In genomic region chr14:56487090-56487667, GRCh38 we compare ENCODE assay signal across 10 cellular contexts.
DNase-seq lines count a peak whose midpoint lies in the region; ATAC-seq and TF ChIP-seq lines count a peak whose summit lies in the region.
"Had no signal": no experiment of that assay in that cellular context is flagged by ENCODE, and none has a peak within 500 bp of the region (broad histone marks: within the 10 kb centered on the region; RNA-seq: fewer than 3 reads in every experiment).

No MANE protein-coding gene starts in this region.

- H3K36me3 ChIP-seq in ACC112 (ENCODE audit: insufficient read depth, low read length), result no peaks in the 10 kb centered on the region
- H3K36me3 ChIP-seq in adrenal gland (replicated peaks in 1 of 2), result no peaks in the 10 kb centered on the region

- DNase-seq in HEK293T (ENCODE audit: extremely low spot score) (peak; percentile 10), adrenal gland (no peak), left kidney (ENCODE audit: low read depth, low spot score) (peak; percentile 41), glomerular visceral epithelial cell (ENCODE audit: extremely low spot score) (no peak)
- DNase-seq: mucosa of descending colon, substantia nigra had no signal

- H3K4me3 ChIP-seq in ACC112 (ENCODE audit: low read depth, low read length) (no peak overlapping the region), adrenal gland (no peak overlapping the region)
- H3K4me3 ChIP-seq: mucosa of descending colon had no signal

- POLR2A ChIA-PET in HEK293T (lab: Yijun Ruan, JAX), result no interaction called here

- WGBS in adrenal gland, 4 donors, result 60 to 63% (median 62%) methylated on average over 4 of the region's 4 CpGs

- peak in 4 of 6 experiments; percentile 23 to 46 (median 35) for TF ChIP-seq CTCF in adrenal gland (IDR thresholded peaks at IDR 0.05)

- CTCF ChIA-PET in HEK293T (lab: Yijun Ruan, JAX), result interaction anchor here (0.6 to 1.5 kb wide), 7 partner anchors 25 to 1041 kb away, joined by 3 to 4 read pairs (median 3); no protein-coding TSS in a partner anchor

- ATAC-seq in HG02678 (IDR thresholded peaks at IDR 0.05; ENCODE audit: unreplicated experiment) (no peak), HG03039 (IDR thresholded peaks at IDR 0.05; ENCODE audit: unreplicated experiment) (no peak), HG02870 (IDR thresholded peaks at IDR 0.05; ENCODE audit: unreplicated experiment) (no peak)
- ATAC-seq: mucosa of descending colon had no signal

- H2AFZ ChIP-seq in ACC112 (ENCODE audit: low read length, unreplicated experiment), result no peak overlapping the region

- H3K79me2 ChIP-seq in ACC112 (ENCODE audit: control insufficient read depth, insufficient read depth, low read length, unreplicated experiment), result no peaks in the 10 kb centered on the region

- no peaks in the 10 kb centered on the region for H3K27me3 ChIP-seq in ACC112 (ENCODE audit: insufficient read depth, low read length)
- no peaks in the 10 kb centered on the region for H3K27me3 ChIP-seq in adrenal gland

- intact Hi-C loops in adrenal gland (cut with DNase I), result no loop called here

- no peak for TF ChIP-seq POLR2A in adrenal gland (IDR thresholded peaks at IDR 0.05)

- H3K9me3 ChIP-seq in adrenal gland (replicated peaks in 1 of 3), result no peaks in the 10 kb centered on the region
- H3K9me3 ChIP-seq: mucosa of descending colon had no signal

- peak overlapping the region; percentile 8 for H3K27ac ChIP-seq in ACC112 (ENCODE audit: low read depth, low read length)
- H3K27ac ChIP-seq in adrenal gland, result no peak overlapping the region

- H3K4me1 ChIP-seq in ACC112 (ENCODE audit: control insufficient read depth, insufficient read depth, low read length, unreplicated experiment), result peaks cover 17% of the 10 kb centered on the region
- no peaks in the 10 kb centered on the region for H3K4me1 ChIP-seq in adrenal gland (replicated peaks in 1 of 2)

TF ChIP-seq in HEK293T, 16 proteins besides CTCF, POLR2A, EP300 and RAD21:
- TF ChIP-seq HDGF (IDR thresholded peaks at IDR 0.05; ENCODE audit: borderline replicate concordance) (no peak), ZNF384 (IDR thresholded peaks at IDR 0.05) (no peak), SUZ12 (IDR thresholded peaks at IDR 0.05) (no peak), SP1 (IDR thresholded peaks at IDR 0.05) (no peak), TARDBP (IDR thresholded peaks at IDR 0.05) (no peak), ELF4 (IDR thresholded peaks at IDR 0.05) (no peak)

Comparison
In these comparisons a context has a peak if more than half of its experiments do, and no peak if none do; other contexts are left out.
1. DNase-seq: peak in HEK293T (single experiment) and left kidney (single experiment); none in adrenal gland (0 of 7) and glomerular visceral epithelial cell (single experiment).